Comparison of ENCODE assay signal across 12 cellular contexts in the genomic region with DNA sequence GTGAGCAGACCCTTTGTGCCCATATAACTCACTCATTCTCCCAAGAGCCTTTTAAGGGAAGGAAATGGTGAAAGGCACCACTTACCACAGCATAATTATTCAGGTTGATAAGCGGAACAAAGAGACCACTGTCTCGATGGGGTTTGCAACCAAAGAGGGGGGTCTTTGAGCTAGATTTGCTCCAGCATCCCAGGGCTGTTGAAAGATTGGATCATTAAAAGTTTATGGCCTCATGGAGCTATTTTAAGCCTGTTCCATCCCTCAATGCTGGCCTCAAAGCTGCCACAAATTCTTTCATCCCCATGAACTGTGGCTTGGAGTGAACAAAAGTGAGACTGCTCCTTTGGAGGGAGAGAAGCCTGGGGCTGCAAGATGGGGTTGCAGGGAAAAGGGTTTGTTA.
"Had no signal": no experiment of that assay in that cellular context is flagged by ENCODE, and none has a peak within 500 bp of the region (broad histone marks: within the 10 kb centered on the region; RNA-seq: fewer than 3 reads in every experiment).

No MANE protein-coding gene starts in this region.

- H3K4me2 ChIP-seq: hepatocyte had no signal

- H3K27ac ChIP-seq: hepatocyte, psoas muscle, spleen had no signal

- H3K36me3 ChIP-seq: spleen had no signal

- H3K4me3 ChIP-seq: hepatocyte, psoas muscle, spleen had no signal

- H3K4me1 ChIP-seq: psoas muscle, spleen had no signal

- DNase-seq: activated CD4-positive, alpha-beta T cell treated with anti-CD3 and anti-CD28 coated beads, Interleukin-2, amount 50 U/mL, for 1 hour; activated CD8-positive, alpha-beta memory T cell treated with anti-CD3 and anti-CD28 coated beads for 24 hours; activated naive CD8-positive, alpha-beta T cell treated with anti-CD3 and anti-CD28 coated beads for 36 hours; amygdala; naive thymus-derived CD8-positive, alpha-beta T cell; occipital lobe; psoas muscle; spleen had no signal

- H3K79me2 ChIP-seq: hepatocyte had no signal

- H3K27me3 ChIP-seq: hepatocyte, spleen had no signal

- H2AFZ ChIP-seq: hepatocyte had no signal

- ATAC-seq: activated CD4-positive, CD25-positive, alpha-beta regulatory T cell treated with anti-CD3 and anti-CD28 coated beads, Interleukin-2, amount 50 U/mL, for 24 hours; left lobe of liver; naive thymus-derived CD8-positive, alpha-beta T cell; psoas muscle; sciatic nerve had no signal
